In the genomic region with DNA sequence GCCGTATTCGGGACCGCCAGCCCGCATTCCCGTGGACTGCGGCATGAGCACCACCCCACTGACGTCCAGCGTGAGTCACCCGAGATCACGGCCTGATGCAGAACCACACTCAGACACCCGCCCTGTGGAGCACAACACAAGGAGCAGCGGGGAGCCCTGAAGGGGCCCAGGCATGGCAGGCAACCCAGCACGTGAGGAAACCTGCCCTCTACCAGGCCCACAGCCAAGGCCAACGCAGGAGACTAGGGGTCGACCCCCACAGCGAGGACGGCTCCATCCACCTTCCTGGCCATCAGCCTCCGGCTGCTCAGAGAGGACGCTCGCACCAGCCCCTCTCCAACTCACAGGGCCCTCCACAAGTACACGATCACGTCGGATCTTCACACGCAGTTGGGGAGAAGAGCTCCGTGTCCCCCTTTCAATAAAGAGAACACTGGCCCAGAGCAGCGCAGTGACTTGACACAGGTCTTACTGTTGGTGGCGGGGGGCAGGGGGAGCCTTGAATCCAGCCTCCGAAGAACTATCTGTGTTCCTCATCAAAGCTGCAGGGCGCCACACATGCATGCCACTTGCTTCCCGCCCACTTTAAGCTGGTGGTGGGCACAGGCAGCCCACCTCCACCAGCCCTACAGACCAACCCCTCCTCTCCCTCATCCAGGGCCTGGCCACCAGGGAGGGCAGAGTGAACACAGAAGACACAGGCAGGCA, we compare ENCODE assay signal across 1 cellular context.
TF ChIP-seq lines count a peak whose summit lies in the region.

No MANE protein-coding gene starts in this region.

TF ChIP-seq in HepG2, 621 proteins besides CTCF, POLR2A, EP300 and RAD21:
- TF ChIP-seq ZNF839 (CRISPR knock-in tag; IDR thresholded peaks at IDR 0.05; ENCODE audit: borderline replicate concordance) (no peak), ZNF644 (CRISPR knock-in tag; IDR thresholded peaks at IDR 0.05; ENCODE audit: low read depth) (no peak), KLF16 (CRISPR knock-in tag; IDR thresholded peaks at IDR 0.05) (no peak), ZFP37 (CRISPR knock-in tag; IDR thresholded peaks at IDR 0.05; ENCODE audit: borderline replicate concordance) (no peak), ZNF589 (CRISPR knock-in tag; conservative IDR thresholded peaks at IDR 0.05) (no peak), BHLHE40 (IDR thresholded peaks at IDR 0.05; ENCODE audit: low read length) (no peak), ZNF547 (CRISPR knock-in tag; IDR thresholded peaks at IDR 0.05) (no peak), AGO2 (optimal IDR thresholded peaks at IDR 0.05; ENCODE audit: low read depth, low read length) (peak; percentile 14)
